ENCODE assay signal across 8 cellular contexts in the genomic region with DNA sequence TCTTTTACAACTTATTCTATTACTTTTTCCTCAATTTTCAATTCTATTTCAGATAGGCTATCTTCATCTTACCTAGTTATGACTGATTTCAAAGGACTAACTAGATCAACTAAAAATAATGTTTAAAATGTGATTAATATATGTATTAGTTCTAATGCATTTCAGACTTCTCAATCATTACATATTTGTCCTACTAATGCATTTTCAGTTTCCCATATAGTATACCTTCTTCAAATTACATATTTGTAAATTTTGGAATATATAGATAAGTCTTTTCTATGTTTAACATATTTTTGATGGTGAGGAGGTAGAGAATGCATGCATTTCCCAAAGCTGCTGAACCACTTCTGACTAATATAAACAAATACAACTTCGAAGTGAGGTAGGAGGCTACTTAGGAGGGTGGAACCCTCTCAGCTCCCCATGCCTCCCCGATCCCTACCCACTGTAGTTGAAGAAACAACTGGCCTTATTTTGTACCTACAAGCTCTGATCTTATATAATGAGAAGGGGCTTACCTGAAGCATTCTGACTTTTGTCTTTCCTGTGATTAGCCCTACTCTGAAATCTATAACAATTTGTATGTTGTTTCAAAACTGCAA. TPM values are rescaled to one million over a fixed set of nuclear protein-coding genes. Genes with fewer than 3 reads are reported as not detected.
A peak's percentile ranks its signal among the peaks of the same experiment; 100 is the strongest.
DNase-seq lines count a peak whose midpoint lies in the region; ATAC-seq lines count a peak whose summit lies in the region.

No MANE protein-coding gene starts in this region.

- no peak overlapping the region for H3K27ac ChIP-seq in substantia nigra (ENCODE audit: low read depth, low read length, poor library complexity, severe bottlenecking)

- peak; percentile 4 for DNase-seq in SIG-M5 treated with dmso at 0.1 percent for 504 hours (lab: John Stamatoyannopoulos, UW; ENCODE audit: unreplicated experiment)
- no peak for DNase-seq in SIG-M5 (lab: John Stamatoyannopoulos, UW)
- no peak for DNase-seq in T-cell
- peak; percentile 16 for DNase-seq in fibroblast of peridontal ligament (ENCODE audit: extremely low read depth)
- DNase-seq in cortex of kidney (lab: John Stamatoyannopoulos, UW), result no peak
- DNase-seq in NCI-H526 treated with DMSO at 0.1 percent for 48 hours (lab: John Stamatoyannopoulos, UW), result no peak
- DNase-seq in substantia nigra (lab: John Stamatoyannopoulos, UW), result no peak

- H3K4me3 Mint-ChIP-seq in T-cell, result peak overlapping the region; percentile 98 to 100 (median 98)
- H3K4me3 Mint-ChIP-seq in stimulated activated memory B cell treated with anti-CD40 and anti-IgM and Interleukin-4, amounts not matched to agents 10 μg/mL and 1 μg/mL and 100 μg/mL, for 72 hours, result peak overlapping the region; percentile 12

- POLR2A ChIA-PET in T-cell (lab: Charles Lee), result interaction anchor here (0.9 to 1.2 kb wide), 3 partner anchors 15 to 399 kb away, joined by 3 read pairs; partner anchors contain the start of gene IVNS1ABP (in 1 of the 2)

- no peak for ATAC-seq in T-cell (replicated peaks in 1 of 4)
- ATAC-seq in stimulated activated memory B cell treated with anti-CD40 and anti-IgM and Interleukin-4, amounts not matched to agents 10 μg/mL and 1 μg/mL and 100 μg/mL, for 72 hours, result no peak

- H3K27ac Mint-ChIP-seq in T-cell, result peak overlapping the region; percentile 95 to 99
- H3K27ac Mint-ChIP-seq in stimulated activated memory B cell treated with anti-CD40 and anti-IgM and Interleukin-4, amounts not matched to agents 10 μg/mL and 1 μg/mL and 100 μg/mL, for 72 hours, result peak overlapping the region; percentile 94

- CTCF ChIA-PET in T-cell (lab: Charles Lee), result interaction anchor here (1.0 to 1.3 kb wide), 3 partner anchors 12 to 15 kb away, joined by 3 to 5 read pairs (median 4); no protein-coding TSS in a partner anchor

- peaks cover 18% of the 10 kb centered on the region for H3K36me3 Mint-ChIP-seq in T-cell
- H3K36me3 Mint-ChIP-seq in stimulated activated memory B cell treated with anti-CD40 and anti-IgM and Interleukin-4, amounts not matched to agents 10 μg/mL and 1 μg/mL and 100 μg/mL, for 72 hours, result peaks cover 6% of the 10 kb centered on the region

- H3K27me3 Mint-ChIP-seq in T-cell, result no peaks in the 10 kb centered on the region
- no peaks in the 10 kb centered on the region for H3K27me3 Mint-ChIP-seq in stimulated activated memory B cell treated with anti-CD40 and anti-IgM and Interleukin-4, amounts not matched to agents 10 μg/mL and 1 μg/mL and 100 μg/mL, for 72 hours

- H3K4me1 Mint-ChIP-seq in T-cell, result peaks cover 47 to 54% (median 53%) of the 10 kb centered on the region in 3 donors
- H3K4me1 Mint-ChIP-seq in stimulated activated memory B cell treated with anti-CD40 and anti-IgM and Interleukin-4, amounts not matched to agents 10 μg/mL and 1 μg/mL and 100 μg/mL, for 72 hours, result peaks cover 37% of the 10 kb centered on the region

- H3K9me3 Mint-ChIP-seq in T-cell, result no peaks in the 10 kb centered on the region
- no peaks in the 10 kb centered on the region for H3K9me3 Mint-ChIP-seq in stimulated activated memory B cell treated with anti-CD40 and anti-IgM and Interleukin-4, amounts not matched to agents 10 μg/mL and 1 μg/mL and 100 μg/mL, for 72 hours

RNA-seq across cellular contexts. Expression of gene TRMT1L, which starts 1.7 kb away (rescaled TPM):
- total RNA-seq in T-cell, result 10 to 100 TPM in 4 of 5 donors, 1 to 10 TPM in 1; 6.2 to 23.4 (median 22.1) TPM

RNA-seq across cellular contexts. Expression of gene SWT1, which starts 2.0 kb away (rescaled TPM):
- 1 to 10 TPM; 6.4 to 9.8 (median 8.5) TPM for total RNA-seq in T-cell

Comparison
In these comparisons a context has a peak if more than half of its experiments do, and no peak if none do; other contexts are left out.
1. DNase-seq: peak in SIG-M5 treated with dmso at 0.1 percent for 504 hours (single experiment) and fibroblast of peridontal ligament (single experiment); none in SIG-M5 (single experiment), T-cell (0 of 34), cortex of kidney (single experiment), NCI-H526 treated with DMSO at 0.1 percent for 48 hours (single experiment) and substantia nigra (0 of 49).